ENCODE assay signal across 14 cellular contexts in genomic region chr9:86586144-86586494, GRCh38.
DNase-seq lines count a peak whose midpoint lies in the region; FAIRE-seq and TF ChIP-seq lines count a peak whose summit lies in the region.
"Had no signal": no experiment of that assay in that cellular context is flagged by ENCODE, and none has a peak within 500 bp of the region (broad histone marks: within the 10 kb centered on the region; RNA-seq: fewer than 3 reads in every experiment).

No MANE protein-coding gene starts in this region.

- no peaks in the 10 kb centered on the region for H3K4me1 ChIP-seq in breast epithelium

- CTCF ChIA-PET in MCF 10A (lab: Yijun Ruan, JAX): interaction anchor here (0.9 to 1.0 kb wide), 2 partner anchors 51 to 172 kb away, joined by 3 to 4 read pairs; no protein-coding TSS in a partner anchor

- H3K4me3 Mint-ChIP-seq in MCF 10A (ENCODE audit: unreplicated experiment) (no peak overlapping the region), nephron progenitor cell (no peak overlapping the region), type B pancreatic cell (peak overlapping the region; percentile 17)

- H3K9me3 ChIP-seq in breast epithelium: no peaks in the 10 kb centered on the region
- H3K9me3 ChIP-seq: ascending aorta had no signal

- H3K4me1 Mint-ChIP-seq in MCF 10A (ENCODE audit: insufficient read depth, unreplicated experiment) (no peaks in the 10 kb centered on the region), nephron progenitor cell (peaks cover 51% of the 10 kb centered on the region), type B pancreatic cell (ENCODE audit: unreplicated experiment) (peaks cover 34% of the 10 kb centered on the region)

- no peaks in the 10 kb centered on the region for H3K27me3 Mint-ChIP-seq in MCF 10A (ENCODE audit: insufficient read depth, unreplicated experiment)
- H3K27me3 Mint-ChIP-seq in nephron progenitor cell (ENCODE audit: low read depth, poor library complexity): peaks cover 15% of the 10 kb centered on the region
- H3K27me3 Mint-ChIP-seq in type B pancreatic cell: peaks cover 3% of the 10 kb centered on the region

- H3K36me3 ChIP-seq in breast epithelium: no peaks in the 10 kb centered on the region
- H3K36me3 ChIP-seq: ascending aorta had no signal

- TF ChIP-seq CTCF in breast epithelium (IDR thresholded peaks at IDR 0.05) (no peak), MCF 10A (IDR thresholded peaks at IDR 0.05; ENCODE audit: unreplicated experiment) (no peak), coronary artery (IDR thresholded peaks at IDR 0.05) (no peak), nephron progenitor cell (IDR thresholded peaks at IDR 0.05) (no peak), type B pancreatic cell (conservative IDR thresholded peaks at IDR 0.05) (no peak)

- FAIRE-seq in frontal cortex (lab: Jason Lieb, UNC): no peak

- no peaks in the 10 kb centered on the region for H3K27me3 ChIP-seq in breast epithelium
- H3K27me3 ChIP-seq: ascending aorta had no signal

- no peaks in the 10 kb centered on the region for H3K36me3 Mint-ChIP-seq in MCF 10A (ENCODE audit: insufficient read depth, unreplicated experiment)
- H3K36me3 Mint-ChIP-seq in nephron progenitor cell (ENCODE audit: low read depth): no peaks in the 10 kb centered on the region
- no peaks in the 10 kb centered on the region for H3K36me3 Mint-ChIP-seq in type B pancreatic cell

- POLR2A ChIA-PET in MCF 10A (lab: Yijun Ruan, JAX): no interaction called here

- peak overlapping the region in 1 of 3 donors; percentile 36 for H3K4me3 ChIP-seq in breast epithelium
- peak overlapping the region; percentile 35 for H3K4me3 ChIP-seq in coronary artery

- peak overlapping the region; percentile 6 to 16 for H3K27ac ChIP-seq in breast epithelium
- H3K27ac ChIP-seq in coronary artery: no peak overlapping the region
- H3K27ac ChIP-seq: ascending aorta, dorsolateral prefrontal cortex had no signal

- intact Hi-C loops in breast epithelium (cut with DNase I; ENCODE audit: low total_unique reads): no loop called here
- intact Hi-C loops in MCF 10A (cut with micrococcal nuclease): no loop called here

- DNase-seq in breast epithelium (ENCODE audit: low spot score in 2 of 2): no peak
- no peak for DNase-seq in MCF 10A (ENCODE audit: unreplicated experiment)
- no peak for DNase-seq in coronary artery (ENCODE audit: low spot score)
- DNase-seq in nephron progenitor cell: no peak
- DNase-seq in type B pancreatic cell (ENCODE audit: extremely low spot score, unreplicated experiment): no peak
- no peak for DNase-seq in frontal cortex (ENCODE audit: low spot score in 2 of 2)
- DNase-seq in NCI-H2227 (lab: John Stamatoyannopoulos, UW; ENCODE audit: unreplicated experiment): no peak
- DNase-seq in midbrain (lab: John Stamatoyannopoulos, UW): no peak
- DNase-seq: dorsolateral prefrontal cortex, NCI-H2081, NCI-H526 treated with DMSO at 0.1 percent for 48 hours, posterior cingulate gyrus had no signal

- no TSS peak for BruUV-seq in MCF 10A (replicated peaks; lab: Mats Ljungman, UMichigan)

- H3K27ac Mint-ChIP-seq in MCF 10A (ENCODE audit: low read depth, unreplicated experiment) (no peak overlapping the region), nephron progenitor cell (peak overlapping the region; percentile 76), type B pancreatic cell (peak overlapping the region; percentile 22)
- H3K27ac Mint-ChIP-seq: activated T-helper 1 cell treated with anti-CD3 and anti-CD28 coated beads, Interleukin-12 subunit alpha, Interleukin-12 subunit beta, Interleukin-2, Interleukin-4 antibody, amounts not matched to agents 30 ng/mL and 10 ng/mL and 1 ng/mL, durations not matched to agents 14 hours and 24 hours and 36 hours had no signal

- TF ChIP-seq POLR2A in breast epithelium (IDR thresholded peaks at IDR 0.05): no peak

- H3K9me3 Mint-ChIP-seq in MCF 10A (ENCODE audit: unreplicated experiment): no peaks in the 10 kb centered on the region
- peaks cover 8% of the 10 kb centered on the region for H3K9me3 Mint-ChIP-seq in nephron progenitor cell
- peaks cover 5% of the 10 kb centered on the region for H3K9me3 Mint-ChIP-seq in type B pancreatic cell
- H3K9me3 Mint-ChIP-seq: activated T-helper 1 cell treated with anti-CD3 and anti-CD28 coated beads, Interleukin-12 subunit alpha, Interleukin-12 subunit beta, Interleukin-2, Interleukin-4 antibody, amounts not matched to agents 30 ng/mL and 10 ng/mL and 1 ng/mL, durations not matched to agents 14 hours and 24 hours and 36 hours had no signal

Comparison
In these comparisons a context has a peak if more than half of its experiments do, and no peak if none do; other contexts are left out.
1. H3K27ac ChIP-seq: peak in breast epithelium (2 of 2); none in coronary artery (0 of 2).